In the genomic region with DNA sequence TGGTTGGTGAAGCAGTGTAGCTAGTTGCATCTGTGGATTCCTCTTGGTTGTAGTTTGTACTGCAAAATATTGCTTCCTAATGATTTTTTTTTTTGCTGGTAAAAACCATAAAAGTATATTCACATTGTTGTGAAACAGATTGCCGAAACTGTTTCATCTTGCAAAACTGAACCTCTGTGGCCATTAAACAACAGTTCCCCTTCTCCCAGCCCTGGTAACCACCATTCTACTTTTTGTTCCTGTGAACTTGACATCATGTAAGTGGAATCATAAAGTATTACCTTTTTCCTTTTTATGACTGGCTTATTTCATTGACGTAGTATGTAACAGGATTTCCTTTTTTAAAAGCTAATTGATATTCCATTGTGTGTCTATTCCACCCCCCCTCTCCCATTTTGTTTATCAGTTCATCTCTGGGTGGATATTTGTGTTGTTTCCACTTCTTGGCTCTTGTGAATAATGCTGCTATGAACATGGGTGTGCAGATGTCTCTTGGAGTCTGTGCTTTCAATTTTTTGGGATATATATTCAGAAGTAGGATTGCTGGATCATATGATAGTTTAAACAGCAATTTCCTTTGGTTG, we compare ENCODE assay signal across 15 cellular contexts. TPM values are rescaled to one million over a fixed set of nuclear protein-coding genes. Genes with fewer than 3 reads are reported as not detected.
DNase-seq lines count a peak whose midpoint lies in the region; ATAC-seq, FAIRE-seq and TF ChIP-seq lines count a peak whose summit lies in the region.
"Had no signal": no experiment of that assay in that cellular context is flagged by ENCODE, and none has a peak within 500 bp of the region (broad histone marks: within the 10 kb centered on the region; RNA-seq: fewer than 3 reads in every experiment).

No MANE protein-coding gene starts in this region.

- no peaks in the 10 kb centered on the region for H3K27me3 Mint-ChIP-seq in MCF 10A (ENCODE audit: insufficient read depth, unreplicated experiment)
- no peaks in the 10 kb centered on the region for H3K27me3 Mint-ChIP-seq in stimulated activated naive B cell treated with anti-CD40 and anti-IgM and Interleukin-4, amounts not matched to agents 10 μg/mL and 1 μg/mL and 100 μg/mL, for 72 hours

- peaks cover 31% of the 10 kb centered on the region for H3K4me1 Mint-ChIP-seq in MCF 10A (ENCODE audit: insufficient read depth, unreplicated experiment)
- peaks cover 20 to 34% of the 10 kb centered on the region in 2 donors for H3K4me1 Mint-ChIP-seq in stimulated activated naive B cell treated with anti-CD40 and anti-IgM and Interleukin-4, amounts not matched to agents 10 μg/mL and 1 μg/mL and 100 μg/mL, for 72 hours

- peaks cover 51% of the 10 kb centered on the region for H3K36me3 ChIP-seq in mammary epithelial cell (ENCODE audit: insufficient read depth, low read length)
- H3K36me3 ChIP-seq in K562 (ENCODE audit: control insufficient read depth, insufficient read depth, low read length) = peaks cover 99% of the 10 kb centered on the region

- H3K4me2 ChIP-seq in mammary epithelial cell (ENCODE audit: insufficient read depth, low read depth, low read length) = no peak overlapping the region
- no peak overlapping the region for H3K4me2 ChIP-seq in K562 (ENCODE audit: insufficient read depth, low read length)

- H3K27ac Mint-ChIP-seq in MCF 10A (ENCODE audit: low read depth, unreplicated experiment) = peak overlapping the region; percentile 14
- peak overlapping the region; percentile 61 for H3K27ac Mint-ChIP-seq in stimulated activated naive B cell treated with anti-CD40 and anti-IgM and Interleukin-4, amounts not matched to agents 10 μg/mL and 1 μg/mL and 100 μg/mL, for 72 hours

- intact Hi-C loops in MCF 10A (cut with micrococcal nuclease) = no loop called here
- intact Hi-C loops in mammary epithelial cell (cut with micrococcal nuclease) = loop anchor here (5.0 kb wide), 1 partner anchor 425 kb away; a partner anchor contains a TSS
- intact Hi-C loops in K562 (cut with micrococcal nuclease) = no loop called here

- CTCF ChIA-PET in MCF 10A (lab: Yijun Ruan, JAX) = interaction anchor here (0.5 to 1.8 kb wide), 3 partner anchors 28 to 668 kb away, joined by 3 to 5 read pairs (median 3); no protein-coding TSS in a partner anchor
- CTCF ChIA-PET in mammary epithelial cell (lab: Charles Lee; ENCODE audit: low non-redundant PET) = no interaction called here
- CTCF ChIA-PET in K562 (lab: Yijun Ruan, JAX; ENCODE audit: low intra/inter-chr PET ratio) = no interaction called here

- H4K20me1 ChIP-seq in mammary epithelial cell (ENCODE audit: insufficient read depth, low read length) (no peaks in the 10 kb centered on the region), K562 (replicated peaks; ENCODE audit: control insufficient read depth, insufficient read depth, low read length) (no peaks in the 10 kb centered on the region; the same call in 1 of the 2 replicates)

- H3K9me3 ChIP-seq in mammary epithelial cell (replicated peaks; ENCODE audit: insufficient read depth, low read length) (no peaks in the 10 kb centered on the region), K562 (replicated peaks; ENCODE audit: control insufficient read depth, insufficient read depth, low read depth, low read length) (no peaks in the 10 kb centered on the region)
- H3K9me3 ChIP-seq: gastrocnemius medialis, mucosa of descending colon, upper lobe of left lung had no signal

- TF ChIP-seq POLR2A in K562 (conservative IDR thresholded peaks at IDR 0.05) = no peak

- dilution Hi-C loops in mammary epithelial cell (cut with HindIII; ENCODE audit: low sequenced_read_pairs) = no loop called here

- no peak overlapping the region for H3K4me3 Mint-ChIP-seq in MCF 10A (ENCODE audit: unreplicated experiment)
- peak overlapping the region in 1 of 2 donors; percentile 13 for H3K4me3 Mint-ChIP-seq in stimulated activated naive B cell treated with anti-CD40 and anti-IgM and Interleukin-4, amounts not matched to agents 10 μg/mL and 1 μg/mL and 100 μg/mL, for 72 hours

- no peak for FAIRE-seq in K562 (lab: Jason Lieb, UNC)
- FAIRE-seq: bronchial epithelial cell had no signal

- H3K9me1 ChIP-seq in K562 (ENCODE audit: control insufficient read depth, insufficient read depth, low read length) = no peaks in the 10 kb centered on the region

- POLR2A ChIA-PET in MCF 10A (lab: Yijun Ruan, JAX) = no interaction called here
- POLR2A ChIA-PET in K562 (lab: Yijun Ruan, JAX) = interaction anchor here (0.6 kb wide), 1 partner anchor 702 kb away, joined by 3 read pairs; no protein-coding TSS in a partner anchor

- H3K4me3 ChIP-seq in mammary epithelial cell (replicated peaks in 1 of 3; ENCODE audit: insufficient read depth in 1 of 3, low read depth in 2 of 3, low read length in 3 of 3) (no peak overlapping the region), K562 (no peak overlapping the region)
- H3K4me3 ChIP-seq: gastrocnemius medialis, mucosa of descending colon, SK-N-MC, upper lobe of left lung had no signal

- TF ChIP-seq EP300 in K562 (IDR thresholded peaks at IDR 0.05; ENCODE audit: low read length) = no peak

- in situ Hi-C loops in mammary epithelial cell (cut with MboI; ENCODE audit: low sequenced_read_pairs in 2 of 2) = no loop called here
- in situ Hi-C loops in K562 (cut with MboI) = no loop called here

- H3K36me3 Mint-ChIP-seq in MCF 10A (ENCODE audit: insufficient read depth, unreplicated experiment) = peaks cover 98% of the 10 kb centered on the region
- peaks cover 39 to 62% of the 10 kb centered on the region in 2 donors for H3K36me3 Mint-ChIP-seq in stimulated activated naive B cell treated with anti-CD40 and anti-IgM and Interleukin-4, amounts not matched to agents 10 μg/mL and 1 μg/mL and 100 μg/mL, for 72 hours

- H3K27me3 ChIP-seq in mammary epithelial cell (ENCODE audit: insufficient read depth, low read length) (no peaks in the 10 kb centered on the region), K562 (ENCODE audit: control insufficient read depth in 2 of 2, insufficient read depth in 2 of 2, low read length in 2 of 2) (no peaks in the 10 kb centered on the region)
- H3K27me3 ChIP-seq: gastrocnemius medialis, upper lobe of left lung had no signal

- TF ChIP-seq CTCF in MCF 10A (IDR thresholded peaks at IDR 0.05; ENCODE audit: unreplicated experiment) (no peak), mammary epithelial cell (conservative IDR thresholded peaks at IDR 0.05 in 1 of 2, IDR thresholded peaks at IDR 0.05 in 1 of 2; ENCODE audit: extremely low read depth in 1 of 2, insufficient read depth in 1 of 2, low read depth in 1 of 2, low read length in 2 of 2) (no peak), K562 (IDR thresholded peaks at IDR 0.05 in 2 of 3, conservative IDR thresholded peaks at IDR 0.05 in 1 of 3; ENCODE audit: insufficient read depth in 2 of 3, low read depth in 1 of 3, low read length in 3 of 3) (no peak)

- H3K9ac ChIP-seq in mammary epithelial cell (ENCODE audit: insufficient read depth, low read length) (no peak overlapping the region), K562 (ENCODE audit: insufficient read depth in 1 of 2, low read depth in 2 of 2, low read length in 2 of 2) (no peak overlapping the region)

- H3K9me3 Mint-ChIP-seq in MCF 10A (ENCODE audit: unreplicated experiment) = no peaks in the 10 kb centered on the region
- no peaks in the 10 kb centered on the region for H3K9me3 Mint-ChIP-seq in stimulated activated naive B cell treated with anti-CD40 and anti-IgM and Interleukin-4, amounts not matched to agents 10 μg/mL and 1 μg/mL and 100 μg/mL, for 72 hours

- H3K4me1 ChIP-seq in mammary epithelial cell (ENCODE audit: insufficient read depth, low read length) (peaks cover 7% of the 10 kb centered on the region), K562 (replicated peaks in 1 of 2; ENCODE audit: control insufficient read depth in 2 of 2, insufficient read depth in 2 of 2, low read length in 2 of 2) (no peaks in the 10 kb centered on the region)

- no peak for DNase-seq in MCF 10A (ENCODE audit: unreplicated experiment)
- DNase-seq in mammary epithelial cell = no peak
- peak; percentile 99 for DNase-seq in NOMO-1 treated with DMSO at 0.1 percent for 48 hours (lab: John Stamatoyannopoulos, UW; ENCODE audit: unreplicated experiment)
- no peak for DNase-seq in K562 (ENCODE audit: extremely low read depth in 1 of 4, low spot score in 3 of 4)
- no peak for DNase-seq in stimulated activated naive B cell treated with anti-CD40 and anti-IgM and Interleukin-4, amounts not matched to agents 10 μg/mL and 1 μg/mL and 100 μg/mL, for 72 hours
- no peak for DNase-seq in NCI-H2196 (lab: John Stamatoyannopoulos, UW; ENCODE audit: unreplicated experiment)
- no peak for DNase-seq in stimulated activated CD4-positive, alpha-beta T cell treated with anti-CD3 and anti-CD28 coated beads, Interleukin-2, amount 100 ng/mL, for 24 hours
- DNase-seq: activated effector memory CD4-positive, alpha-beta T cell treated with anti-CD3 and anti-CD28 coated beads, Interleukin-2, amount 50 U/mL, for 16 hours; gastrocnemius medialis; mucosa of descending colon; retina; upper lobe of left lung had no signal

- ATAC-seq in K562 = peak; percentile 14; the same call in 1 of the 3 replicates
- no peak for ATAC-seq in stimulated activated naive B cell treated with anti-CD40 and anti-IgM and Interleukin-4, amounts not matched to agents 10 μg/mL and 1 μg/mL and 100 μg/mL, for 72 hours (replicated peaks)
- ATAC-seq in GM19035 (IDR thresholded peaks at IDR 0.05; ENCODE audit: unreplicated experiment) = no peak
- ATAC-seq: gastrocnemius medialis, mucosa of descending colon had no signal

- H3K27ac ChIP-seq in mammary epithelial cell (ENCODE audit: insufficient read depth, low read depth, low read length) (no peak overlapping the region), K562 (ENCODE audit: extremely low read depth, low read depth, low read length) (no peak overlapping the region)
- H3K27ac ChIP-seq: SK-N-MC had no signal

- peaks cover 82% of the 10 kb centered on the region for H3K79me2 ChIP-seq in mammary epithelial cell (ENCODE audit: insufficient read depth, low read length)
- H3K79me2 ChIP-seq in K562 (ENCODE audit: control insufficient read depth, insufficient read depth, low read length) = peaks cover 78% of the 10 kb centered on the region

- H2AFZ ChIP-seq in mammary epithelial cell (ENCODE audit: low read depth, low read length) (no peak overlapping the region), K562 (ENCODE audit: low read depth, low read length) (no peak overlapping the region)

- 50% methylated on average over 2 of the region's 2 CpGs for WGBS in mammary epithelial cell (ENCODE audit: low coverage, missing lambda C conversion rate)
- WGBS in K562 (ENCODE audit: insufficient coverage, low coverage, missing lambda C conversion rate) = 66% methylated on average over 2 of the region's 2 CpGs

- no peak for TF ChIP-seq RAD21 in K562 (CRISPR knock-in tag; conservative IDR thresholded peaks at IDR 0.05 in 1 of 2, IDR thresholded peaks at IDR 0.05 in 1 of 2)

- no TSS peak for BruUV-seq in MCF 10A (replicated peaks; lab: Mats Ljungman, UMichigan)
- no TSS peak for BruUV-seq in mammary epithelial cell (replicated peaks; lab: Mats Ljungman, UMichigan)
- no TSS peak for BruUV-seq in K562 (replicated peaks; lab: Mats Ljungman, UMichigan)

RNA-seq across cellular contexts. Expression of a gene that starts 11.8 kb away (rescaled TPM):
- total RNA-seq in MCF 10A (2022) = 269 and 302 TPM in 2 replicates
- 100 to 1,000 TPM; 109 to 231 TPM for total RNA-seq in mammary epithelial cell
- polyA plus RNA-seq in mammary epithelial cell = 66.8 TPM
- 10.7 TPM for polyA minus RNA-seq in mammary epithelial cell
- 59.7 and 153 TPM in 2 replicates for total RNA-seq in K562 (2011; cell fraction: chromatin; rRNA removed; ENCODE audit: low replicate concordance)
- 54.2 and 54.7 TPM in 2 replicates for total RNA-seq in K562 (2011; cell fraction: nucleolus; rRNA removed)
- 105 and 163 TPM in 2 replicates for total RNA-seq in K562 (2011; cell fraction: nucleoplasm; rRNA removed)
- 259 and 336 TPM in 2 replicates for total RNA-seq in K562 (2014; rRNA removed)
- 779 and 938 TPM in 2 replicates for total RNA-seq in K562 (2014; rRNA removed; fragmentation: Illumina TruSeq; extraction: Trizol)
- total RNA-seq in K562 (2015; rRNA removed; fragmentation: Illumina TruSeq; extraction: Trizol) = 625 and 700 TPM in 2 replicates
- total RNA-seq in K562 (2021) = 494 and 558 TPM in 2 replicates
- polyA plus RNA-seq in K562 (2011; rRNA removed) = 239 and 479 TPM in 2 replicates
- polyA plus RNA-seq in K562 (2011; cell fraction: cytosol; rRNA removed) = 15.5 and 92.3 TPM in 2 replicates
- 40.2 and 58.6 TPM in 2 replicates for polyA plus RNA-seq in K562 (2011; cell fraction: nucleus; rRNA removed)
- 355 and 463 TPM in 2 replicates for polyA plus RNA-seq in K562 (2012)
- 378 and 453 TPM in 2 replicates for polyA plus RNA-seq in K562 (2014; fragmentation: Illumina TruSeq; extraction: Trizol)
- 100 to 1,000 TPM; 887 to 932 TPM for polyA plus RNA-seq in K562 (2014; fragmentation: Nextera tagmentation; extraction: Ambion mirVana)
- polyA plus RNA-seq in K562 (2014; rRNA removed) = 738 and 1,031 TPM in 2 replicates
- polyA minus RNA-seq in K562 (2011; rRNA and poly(A)+ RNA removed) = 108 and 128 TPM in 2 replicates
- 25.9 and 60.5 TPM in 2 replicates for polyA minus RNA-seq in K562 (2011; cell fraction: cytosol; rRNA and poly(A)+ RNA removed)
- polyA minus RNA-seq in K562 (2011; cell fraction: nucleus; rRNA and poly(A)+ RNA removed) = 67.4 and 68.0 TPM in 2 replicates
